In genomic region chr6:32008037-32008436, GRCh38 we compare ENCODE assay signal across 4 cellular contexts. TPM values are rescaled to one million over a fixed set of nuclear protein-coding genes. Genes with fewer than 3 reads are reported as not detected.
"Had no signal": no experiment of that assay in that cellular context is flagged by ENCODE, and none has a peak within 500 bp of the region (broad histone marks: within the 10 kb centered on the region; RNA-seq: fewer than 3 reads in every experiment).

No MANE protein-coding gene starts in this region.

RNA-seq across cellular contexts. Expression of gene CYP21A2, which starts 30.2 kb away (rescaled TPM):
- total RNA-seq: M059J, PC-3, Right ventricle myocardium superior, SJSA1 had no signal
